ENCODE assay signal across 10 cellular contexts in the genomic region with DNA sequence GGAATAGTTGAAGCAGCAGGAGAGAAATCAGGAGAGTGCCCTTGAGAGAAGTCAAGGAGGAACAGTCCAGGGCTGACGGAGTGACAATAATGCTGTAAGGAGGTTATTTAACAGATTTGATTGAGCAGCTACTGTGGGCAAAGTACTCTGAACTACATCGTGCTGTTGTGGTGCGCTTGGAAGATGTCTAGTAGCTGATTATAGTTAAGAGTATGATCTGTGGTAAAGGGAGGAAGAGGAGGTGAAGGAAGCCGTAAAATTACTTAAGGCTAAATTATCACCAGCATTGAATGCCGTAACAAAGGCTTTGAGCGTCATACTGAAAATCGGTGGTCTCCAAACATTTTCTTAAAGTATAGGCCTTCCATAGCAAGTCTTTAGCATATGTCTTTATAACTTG. TPM values are rescaled to one million over a fixed set of nuclear protein-coding genes. Genes with fewer than 3 reads are reported as not detected.
DNase-seq lines count a peak whose midpoint lies in the region; ATAC-seq, FAIRE-seq and TF ChIP-seq lines count a peak whose summit lies in the region.
"Had no signal": no experiment of that assay in that cellular context is flagged by ENCODE, and none has a peak within 500 bp of the region (broad histone marks: within the 10 kb centered on the region; RNA-seq: fewer than 3 reads in every experiment).

No MANE protein-coding gene starts in this region.

- CTCF ChIA-PET in activated CD4-positive, alpha-beta memory T cell treated with anti-CD3 and anti-CD28 coated beads, Interleukin-2, amount 10 ng/mL, durations not matched to agents 7 days and 5 days (lab: Charles Lee), result interaction anchor here (1.0 to 12.9 kb wide), 6 partner anchors 12 to 180 kb away, joined by 3 to 147 read pairs (median 6); no protein-coding TSS in a partner anchor

- TF ChIP-seq EP300 in gastroesophageal sphincter (IDR thresholded peaks at IDR 0.05), result no peak

- DNase-seq in left ventricle myocardium inferior, result no peak
- DNase-seq in heart left ventricle, result no peak
- no peak for DNase-seq in activated CD4-positive, alpha-beta memory T cell treated with anti-CD3 and anti-CD28 coated beads, Interleukin-2, amount 10 ng/mL, durations not matched to agents 7 days and 5 days
- DNase-seq in lower lobe of right lung, result no peak
- no peak for DNase-seq in SIG-M5 (lab: John Stamatoyannopoulos, UW)
- DNase-seq in GDM1 (lab: John Stamatoyannopoulos, UW), result no peak
- no peak for DNase-seq in frontal cortex (ENCODE audit: low spot score in 2 of 2)
- DNase-seq: NCI-H2171 treated with DMSO at 0.1 percent for 48 hours had no signal

- 91 to 94% (median 93%) methylated on average over 7 of the region's 7 CpGs for WGBS in heart left ventricle, 4 donors
- WGBS in gastroesophageal sphincter (ENCODE audit: low coverage in 1 of 2), 2 donors, result 92 to 98% methylated on average over 6 to 7 of the region's 7 CpGs

- H3K4me1 ChIP-seq in left ventricle myocardium inferior, result peaks cover 49% of the 10 kb centered on the region
- H3K4me1 ChIP-seq in heart left ventricle, result peaks cover 0 to 68% (median 27%) of the 10 kb centered on the region in 12 donors
- H3K4me1 ChIP-seq in lower lobe of right lung, result peaks cover 47% of the 10 kb centered on the region
- peaks cover 0 to 49% (median 17%) of the 10 kb centered on the region in 3 donors for H3K4me1 ChIP-seq in gastroesophageal sphincter

- peak overlapping the region; percentile 24 for H3K4me3 Mint-ChIP-seq in activated CD4-positive, alpha-beta memory T cell treated with anti-CD3 and anti-CD28 coated beads, Interleukin-2, amount 10 ng/mL, durations not matched to agents 7 days and 5 days

- no peaks in the 10 kb centered on the region for H3K27me3 ChIP-seq in left ventricle myocardium inferior (ENCODE audit: low read depth)
- no peaks in the 10 kb centered on the region for H3K27me3 ChIP-seq in heart left ventricle
- H3K27me3 ChIP-seq in lower lobe of right lung (ENCODE audit: low read depth), result no peaks in the 10 kb centered on the region
- H3K27me3 ChIP-seq in gastroesophageal sphincter, result no peaks in the 10 kb centered on the region

- H3K27ac Mint-ChIP-seq in activated CD4-positive, alpha-beta memory T cell treated with anti-CD3 and anti-CD28 coated beads, Interleukin-2, amount 10 ng/mL, durations not matched to agents 7 days and 5 days, result peak overlapping the region; percentile 75

- POLR2A ChIA-PET in activated CD4-positive, alpha-beta memory T cell treated with anti-CD3 and anti-CD28 coated beads, Interleukin-2, amount 10 ng/mL, durations not matched to agents 7 days and 5 days (lab: Charles Lee), result interaction anchor here (1.0 to 15.0 kb wide), 10 partner anchors 15 to 317 kb away, joined by 3 to 856 read pairs (median 10); a partner anchor contains a TSS

- H3K36me3 Mint-ChIP-seq in activated CD4-positive, alpha-beta memory T cell treated with anti-CD3 and anti-CD28 coated beads, Interleukin-2, amount 10 ng/mL, durations not matched to agents 7 days and 5 days (ENCODE audit: low read depth), result peaks cover 59% of the 10 kb centered on the region

- H3K4me3 ChIP-seq in left ventricle myocardium inferior (no peak overlapping the region), heart left ventricle (no peak overlapping the region), lower lobe of right lung (no peak overlapping the region), gastroesophageal sphincter (no peak overlapping the region)

- TF ChIP-seq POLR2A in heart left ventricle (IDR thresholded peaks at IDR 0.05) (no peak), gastroesophageal sphincter (IDR thresholded peaks at IDR 0.05) (no peak)

- no peaks in the 10 kb centered on the region for H3K9me3 Mint-ChIP-seq in activated CD4-positive, alpha-beta memory T cell treated with anti-CD3 and anti-CD28 coated beads, Interleukin-2, amount 10 ng/mL, durations not matched to agents 7 days and 5 days

- FAIRE-seq in frontal cortex (lab: Jason Lieb, UNC), result no peak
- FAIRE-seq: colon had no signal

- peaks cover 19% of the 10 kb centered on the region for H3K36me3 ChIP-seq in left ventricle myocardium inferior
- H3K36me3 ChIP-seq in heart left ventricle, result peaks cover 0 to 16% (median 6%) of the 10 kb centered on the region in 9 donors
- H3K36me3 ChIP-seq in lower lobe of right lung, result peaks cover 6% of the 10 kb centered on the region
- peaks cover 0 to 12% of the 10 kb centered on the region in 2 donors for H3K36me3 ChIP-seq in gastroesophageal sphincter

- no peak for ATAC-seq in heart left ventricle
- no peak for ATAC-seq in lower lobe of right lung
- no peak for ATAC-seq in gastroesophageal sphincter

- intact Hi-C loops in left ventricle myocardium inferior (cut with micrococcal nuclease) (no loop called here), heart left ventricle (cut with DNase I) (no loop called here), lower lobe of right lung (cut with DNase I) (no loop called here)

- no peaks in the 10 kb centered on the region for H3K27me3 Mint-ChIP-seq in activated CD4-positive, alpha-beta memory T cell treated with anti-CD3 and anti-CD28 coated beads, Interleukin-2, amount 10 ng/mL, durations not matched to agents 7 days and 5 days

- no peaks in the 10 kb centered on the region for H3K9me3 ChIP-seq in left ventricle myocardium inferior (replicated peaks)
- no peaks in the 10 kb centered on the region for H3K9me3 ChIP-seq in heart left ventricle
- H3K9me3 ChIP-seq in lower lobe of right lung, result no peaks in the 10 kb centered on the region
- H3K9me3 ChIP-seq in gastroesophageal sphincter, result no peaks in the 10 kb centered on the region

- TF ChIP-seq CTCF in left ventricle myocardium inferior (IDR thresholded peaks at IDR 0.05; ENCODE audit: borderline replicate concordance) (no peak), heart left ventricle (IDR thresholded peaks at IDR 0.05) (no peak), lower lobe of right lung (IDR thresholded peaks at IDR 0.05) (no peak), gastroesophageal sphincter (IDR thresholded peaks at IDR 0.05) (no peak)

- H3K27ac ChIP-seq in left ventricle myocardium inferior (replicated peaks) (peak overlapping the region; percentile 100), heart left ventricle (peak overlapping the region in 1 of 12 donors; percentile 100), lower lobe of right lung (peak overlapping the region; percentile 4), gastroesophageal sphincter (peak overlapping the region in 1 of 4 donors; percentile 5)

- H3K4me1 Mint-ChIP-seq in activated CD4-positive, alpha-beta memory T cell treated with anti-CD3 and anti-CD28 coated beads, Interleukin-2, amount 10 ng/mL, durations not matched to agents 7 days and 5 days, result peaks cover 57% of the 10 kb centered on the region

RNA-seq across cellular contexts. Expression of a gene that starts 4.5 kb away (rescaled TPM):
- total RNA-seq in left ventricle myocardium inferior, result 205 TPM
- 100 to 1,000 TPM; 106 to 274 (median 199) TPM for total RNA-seq in heart left ventricle
- 100 to 1,000 TPM; 212 to 296 TPM for polyA plus RNA-seq in heart left ventricle
- 100 to 1,000 TPM; 475 to 483 TPM for total RNA-seq in activated CD4-positive, alpha-beta memory T cell treated with anti-CD3 and anti-CD28 coated beads, Interleukin-2, amount 10 ng/mL, durations not matched to agents 7 days and 5 days
- 308 TPM for total RNA-seq in lower lobe of right lung
- total RNA-seq in gastroesophageal sphincter, result 100 to 1,000 TPM; 117 to 222 (median 167) TPM
- 30.6 TPM for total RNA-seq in frontal cortex
